28 cellular contexts compared by ENCODE assay signal in genomic region chr11:78266451-78266850, GRCh38.
A peak's percentile ranks its signal among the peaks of the same experiment; 100 is the strongest.
DNase-seq lines count a peak whose midpoint lies in the region; ATAC-seq and TF ChIP-seq lines count a peak whose summit lies in the region.
"Had no signal": no experiment of that assay in that cellular context is flagged by ENCODE, and none has a peak within 500 bp of the region (broad histone marks: within the 10 kb centered on the region; RNA-seq: fewer than 3 reads in every experiment).

No MANE protein-coding gene starts in this region.

- no peak overlapping the region for H3K27ac Mint-ChIP-seq in endothelial cell (ENCODE audit: unreplicated experiment)
- H3K27ac Mint-ChIP-seq: activated CD4-positive, alpha-beta T cell treated with anti-CD3 and anti-CD28 coated beads for 36 hours; effector memory CD8-positive, alpha-beta T cell; natural killer cell; stimulated activated naive CD8-positive, alpha-beta T cell treated with anti-CD3 and anti-CD28 coated beads, Interleukin-15, Interleukin-2, amounts not matched to agents 100 ng/mL and 50 ng/mL, for 24 hours; T-helper 1 cell treated with Interleukin-12 subunit alpha and Interleukin-12 subunit beta and Interleukin-4 antibody, amounts not matched to agents 30 μg/mL and 1 μg/mL, for 36 hours had no signal

- peaks cover 10% of the 10 kb centered on the region for H3K27me3 Mint-ChIP-seq in endothelial cell (ENCODE audit: unreplicated experiment)
- H3K27me3 Mint-ChIP-seq: activated CD4-positive, alpha-beta T cell treated with anti-CD3 and anti-CD28 coated beads for 36 hours; effector memory CD8-positive, alpha-beta T cell; stimulated activated naive CD8-positive, alpha-beta T cell treated with anti-CD3 and anti-CD28 coated beads, Interleukin-15, Interleukin-2, amounts not matched to agents 100 ng/mL and 50 ng/mL, for 24 hours had no signal

- peak overlapping the region; percentile 47 for H3K4me3 Mint-ChIP-seq in endothelial cell (ENCODE audit: unreplicated experiment)
- H3K4me3 Mint-ChIP-seq: activated CD4-positive, alpha-beta T cell treated with anti-CD3 and anti-CD28 coated beads for 36 hours; effector memory CD8-positive, alpha-beta T cell; natural killer cell; stimulated activated naive CD8-positive, alpha-beta T cell treated with anti-CD3 and anti-CD28 coated beads, Interleukin-15, Interleukin-2, amounts not matched to agents 100 ng/mL and 50 ng/mL, for 24 hours; T-helper 1 cell treated with Interleukin-12 subunit alpha and Interleukin-12 subunit beta and Interleukin-4 antibody, amounts not matched to agents 30 μg/mL and 1 μg/mL, for 36 hours had no signal

- H3K9me3 Mint-ChIP-seq in endothelial cell (ENCODE audit: unreplicated experiment) = no peaks in the 10 kb centered on the region
- H3K9me3 Mint-ChIP-seq: effector memory CD8-positive, alpha-beta T cell; natural killer cell; stimulated activated naive CD8-positive, alpha-beta T cell treated with anti-CD3 and anti-CD28 coated beads, Interleukin-15, Interleukin-2, amounts not matched to agents 100 ng/mL and 50 ng/mL, for 24 hours had no signal

- H3K27me3 ChIP-seq in heart right ventricle (no peaks in the 10 kb centered on the region), right cardiac atrium (ENCODE audit: control insufficient read depth, insufficient read depth) (no peaks in the 10 kb centered on the region), uterus (no peaks in the 10 kb centered on the region)
- H3K27me3 ChIP-seq: adrenal gland; BLaER1 treated with 17β-estradiol and CSF1 and Interleukin-3, amounts not matched to agents 10 nM and 100 nM; esophagus muscularis mucosa; left lung; SJSA1; transverse colon had no signal

- no peak for DNase-seq in heart right ventricle
- no peak for DNase-seq in right cardiac atrium
- peak; percentile 34 for DNase-seq in NCI-H69 (lab: John Stamatoyannopoulos, UW)
- DNase-seq in endothelial cell (ENCODE audit: low spot score) = no peak
- no peak for DNase-seq in uterus
- no peak for DNase-seq in iPS-NIHi11 (ENCODE audit: low spot score)
- DNase-seq in GM19238 (ENCODE audit: insufficient read length, low spot score) = no peak
- DNase-seq in HuH-7.5 (ENCODE audit: low spot score) = no peak
- DNase-seq: activated CD4-positive, alpha-beta T cell treated with anti-CD3 and anti-CD28 coated beads for 36 hours; activated CD8-positive, alpha-beta memory T cell treated with anti-CD3 and anti-CD28 coated beads for 24 hours; activated T-cell treated with anti-CD3 and anti-CD28 coated beads, Interleukin-2, amount 50 U/mL, for 1 hour; adrenal gland; effector memory CD8-positive, alpha-beta T cell; HCEC 1CT; hippocampal formation; left lung; natural killer cell; NCI-H1092; NCI-H1930; NCI-H226; posterior cingulate gyrus; transverse colon had no signal

- WGBS in heart right ventricle, 2 donors = 64 to 67% methylated on average over 3 of the region's 3 CpGs
- 58% methylated on average over 3 of the region's 3 CpGs for WGBS in right cardiac atrium

- ATAC-seq in heart right ventricle (no peak), right cardiac atrium (no peak)
- ATAC-seq: activated CD4-positive, alpha-beta T cell treated with anti-CD3 and anti-CD28 coated beads for 36 hours; effector memory CD8-positive, alpha-beta T cell; left lung; natural killer cell; sciatic nerve had no signal

- H3K36me3 Mint-ChIP-seq in endothelial cell (ENCODE audit: low read depth, unreplicated experiment) = peaks cover 15% of the 10 kb centered on the region
- H3K36me3 Mint-ChIP-seq: natural killer cell had no signal

- H3K4me3 ChIP-seq in heart right ventricle (no peak overlapping the region), right cardiac atrium (ENCODE audit: low read length) (no peak overlapping the region), uterus (no peak overlapping the region)
- H3K4me3 ChIP-seq: adrenal gland; BLaER1 treated with 17β-estradiol and CSF1 and Interleukin-3, amounts not matched to agents 10 nM and 100 nM; esophagus muscularis mucosa; left lung; SJSA1; transverse colon had no signal

- no peak for TF ChIP-seq POLR2A in uterus (IDR thresholded peaks at IDR 0.05)

- H3K36me3 ChIP-seq in heart right ventricle (peaks cover 0 to 7% (median 0%) of the 10 kb centered on the region in 9 donors), uterus (no peaks in the 10 kb centered on the region)
- H3K36me3 ChIP-seq: adrenal gland, esophagus muscularis mucosa, left lung, SJSA1, transverse colon had no signal

- no peaks in the 10 kb centered on the region for H3K4me1 Mint-ChIP-seq in endothelial cell (ENCODE audit: unreplicated experiment)
- H3K4me1 Mint-ChIP-seq: activated CD4-positive, alpha-beta T cell treated with anti-CD3 and anti-CD28 coated beads for 36 hours; natural killer cell had no signal

- H3K4me1 ChIP-seq in heart right ventricle (peaks cover 6 to 64% (median 37%) of the 10 kb centered on the region in 9 donors), right cardiac atrium (ENCODE audit: control insufficient read depth, insufficient read depth, low read length) (peaks cover 9% of the 10 kb centered on the region), uterus (no peaks in the 10 kb centered on the region)
- H3K4me1 ChIP-seq: SJSA1 had no signal

- intact Hi-C loops in heart right ventricle (cut with DNase I) (loop anchor here in 2 of 10 donors (5.0 to 10.0 kb wide), 2 partner anchors 41 to 78 kb away; no protein-coding TSS in a partner anchor), right cardiac atrium (cut with DNase I) (no loop called here), uterus (cut with DNase I; ENCODE audit: low total_unique reads) (no loop called here)

- H3K27ac ChIP-seq in heart right ventricle (peak overlapping the region in 6 of 10 donors; percentile 11 to 73 (median 34)), right cardiac atrium (ENCODE audit: low read length) (no peak overlapping the region), uterus (peak overlapping the region; percentile 50 to 60)
- H3K27ac ChIP-seq: adrenal gland, left lung, SJSA1, transverse colon had no signal

- H3K9me3 ChIP-seq in heart right ventricle (no peaks in the 10 kb centered on the region), right cardiac atrium (ENCODE audit: control insufficient read depth, low read length) (no peaks in the 10 kb centered on the region), uterus (no peaks in the 10 kb centered on the region)
- H3K9me3 ChIP-seq: adrenal gland, esophagus muscularis mucosa, left lung, SJSA1, transverse colon had no signal

- no peak for TF ChIP-seq CTCF in heart right ventricle (IDR thresholded peaks at IDR 0.05)
- TF ChIP-seq CTCF in endothelial cell (IDR thresholded peaks at IDR 0.05; ENCODE audit: unreplicated experiment) = no peak
- no peak for TF ChIP-seq CTCF in uterus (IDR thresholded peaks at IDR 0.05)
